Comparison of ENCODE assay signal across 5 cellular contexts in the genomic region with DNA sequence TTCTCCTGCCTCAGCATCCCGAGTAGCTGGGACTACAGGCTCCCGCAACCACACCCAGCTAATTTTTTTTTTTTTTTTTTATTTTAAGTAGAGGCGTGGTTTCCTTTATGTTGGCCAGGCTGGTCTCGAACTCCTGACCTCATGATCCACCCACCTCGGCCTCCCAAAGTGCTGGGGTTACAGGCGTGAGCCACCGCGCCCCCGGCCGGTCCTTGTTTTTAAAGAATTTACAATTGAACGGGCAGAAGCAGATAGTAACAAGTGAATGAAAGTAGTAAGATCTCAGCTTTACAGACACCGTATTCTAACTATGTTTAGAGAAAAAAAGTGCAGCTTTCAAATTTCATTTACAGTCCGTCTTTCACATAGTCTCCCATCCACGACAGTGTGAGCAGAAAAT.
"Had no signal": no experiment of that assay in that cellular context is flagged by ENCODE, and none has a peak within 500 bp of the region (broad histone marks: within the 10 kb centered on the region; RNA-seq: fewer than 3 reads in every experiment).

No MANE protein-coding gene starts in this region.

- H3K4me3 ChIP-seq: K562 had no signal

- H3K27me3 Mint-ChIP-seq: IgD-negative memory B cell had no signal

- DNase-seq: IMR-90 had no signal

- H3K36me3 Mint-ChIP-seq: IgD-negative memory B cell had no signal

- H3K4me1 Mint-ChIP-seq: IgD-negative memory B cell had no signal

- H3K4me3 Mint-ChIP-seq: IgD-negative memory B cell had no signal

- ATAC-seq: HepG2, K562 had no signal

- H3K27ac ChIP-seq: HL-60 had no signal
